12 cellular contexts compared by ENCODE assay signal in genomic region chr2:153971914-153972313, GRCh38.
DNase-seq lines count a peak whose midpoint lies in the region; ATAC-seq and TF ChIP-seq lines count a peak whose summit lies in the region.
"Had no signal": no experiment of that assay in that cellular context is flagged by ENCODE, and none has a peak within 500 bp of the region (broad histone marks: within the 10 kb centered on the region; RNA-seq: fewer than 3 reads in every experiment).

No MANE protein-coding gene starts in this region.

- no peaks in the 10 kb centered on the region for H3K4me1 ChIP-seq in HCT116 (ENCODE audit: control insufficient read depth in 1 of 2, insufficient read depth in 2 of 2, low read length in 2 of 2)
- H3K4me1 ChIP-seq in mesendoderm (ENCODE audit: control insufficient read depth, low read depth, low read length) = peaks cover 7% of the 10 kb centered on the region

- ATAC-seq in HCT116 = peak; percentile 44; the same call in 1 of the 2 replicates
- ATAC-seq in WTC11 = peak; percentile 71
- ATAC-seq in activated CD4-positive, CD25-positive, alpha-beta regulatory T cell treated with anti-CD3 and anti-CD28 coated beads, Interleukin-2, amount 50 U/mL, for 24 hours = no peak
- ATAC-seq: CD8-positive, alpha-beta T cell had no signal

- no peak overlapping the region for H3K4me3 Mint-ChIP-seq in WTC11
- H3K4me3 Mint-ChIP-seq: CD14-positive monocyte; CD8-positive, alpha-beta T cell had no signal

- TF ChIP-seq RAD21 in HCT116 (IDR thresholded peaks at IDR 0.05; ENCODE audit: low read depth) = peak; percentile 3; the same call in 1 of the 2 replicates

- no peaks in the 10 kb centered on the region for H3K9me3 Mint-ChIP-seq in WTC11

- no peak overlapping the region for H3K4me2 ChIP-seq in HCT116 (ENCODE audit: low read length)
- H3K4me2 ChIP-seq in mesendoderm (ENCODE audit: low read length) = no peak overlapping the region

- peaks cover 27% of the 10 kb centered on the region for H3K4me1 Mint-ChIP-seq in WTC11
- H3K4me1 Mint-ChIP-seq: CD14-positive monocyte had no signal

- WGBS in mesendoderm (ENCODE audit: extremely low coverage, insufficient coverage, low lambda C conversion rate) = no CpG with 5 or more reads among the region's 1 CpG

- CTCF ChIA-PET in HCT116 (lab: Charles Lee) (no interaction called here), WTC11 (lab: Charles Lee) (no interaction called here)

- no peaks in the 10 kb centered on the region for H3K9me2 ChIP-seq in HCT116 (ENCODE audit: insufficient read depth)

- no peaks in the 10 kb centered on the region for H3K79me1 ChIP-seq in mesendoderm (ENCODE audit: low read length)

- no peak overlapping the region for H3K9ac ChIP-seq in HCT116 (ENCODE audit: low read length)
- no peak overlapping the region for H3K9ac ChIP-seq in mesendoderm (ENCODE audit: low read length)

- no TSS peak for BruUV-seq in HCT116 (replicated peaks; lab: Mats Ljungman, UMichigan)

- H3K36me3 Mint-ChIP-seq in WTC11 = no peaks in the 10 kb centered on the region
- H3K36me3 Mint-ChIP-seq: CD14-positive monocyte; CD8-positive, alpha-beta T cell had no signal

- H4K8ac ChIP-seq in mesendoderm (ENCODE audit: low read depth, low read length) = no peak overlapping the region

- H3K27ac ChIP-seq in HCT116 (ENCODE audit: low read depth, low read length) (no peak overlapping the region), mesendoderm (ENCODE audit: low read depth, low read length) (no peak overlapping the region)

- TF ChIP-seq CTCF in HCT116 (IDR thresholded peaks at IDR 0.05 in 2 of 3, conservative IDR thresholded peaks at IDR 0.05 in 1 of 3; ENCODE audit: borderline replicate concordance in 1 of 3, insufficient read depth in 1 of 3, low read depth in 2 of 3, low read length in 2 of 3) = 0 out of 6 replicates have a peak, but pooled peaks of 1 of the 3 experiments have one; percentile 11
- no peak for TF ChIP-seq CTCF in WTC11 (IDR thresholded peaks at IDR 0.05)

- TF ChIP-seq POLR2A in HCT116 (IDR thresholded peaks at IDR 0.05; ENCODE audit: borderline replicate concordance, extremely low read depth, insufficient read depth, insufficient read length) = no peak

- H3K9me3 ChIP-seq in HCT116 (ENCODE audit: control insufficient read depth in 1 of 2, insufficient read depth in 1 of 2, low read depth in 1 of 2, low read length in 2 of 2) = no peaks in the 10 kb centered on the region

- H3K79me2 ChIP-seq in HCT116 (ENCODE audit: insufficient read depth, low read length) (no peaks in the 10 kb centered on the region), mesendoderm (ENCODE audit: control insufficient read depth, insufficient read depth, low read length) (no peaks in the 10 kb centered on the region)

- no peak overlapping the region for H2BK120ac ChIP-seq in mesendoderm (ENCODE audit: low read depth, low read length)

- RAD21 ChIA-PET in HCT116 (lab: Charles Lee; ENCODE audit: low non-redundant PET in 1 of 2, low total read pairs in 2 of 2, uncharacterized antibody in 2 of 2, unreplicated experiment in 2 of 2) = no interaction called here

- intact Hi-C loops in HCT116 (cut with micrococcal nuclease) = no loop called here

- H3K23ac ChIP-seq in mesendoderm (ENCODE audit: low read length) = no peak overlapping the region

- H3K56ac ChIP-seq in mesendoderm (ENCODE audit: low read length) = no peak overlapping the region

- no peaks in the 10 kb centered on the region for H4K20me1 ChIP-seq in HCT116 (ENCODE audit: insufficient read depth)

- POLR2A ChIA-PET in HCT116 (lab: Charles Lee) = no interaction called here
- POLR2A ChIA-PET in WTC11 (lab: Charles Lee) = no interaction called here

- no peak overlapping the region for H2AFZ ChIP-seq in HCT116 (ENCODE audit: low read depth, low read length, poor library complexity, severe bottlenecking)

- H3K27me3 ChIP-seq in HCT116 (ENCODE audit: insufficient read depth, low read length) (no peaks in the 10 kb centered on the region), mesendoderm (ENCODE audit: insufficient read depth, low read length, poor library complexity) (no peaks in the 10 kb centered on the region)

- H3K27ac Mint-ChIP-seq in WTC11 = no peak overlapping the region
- H3K27ac Mint-ChIP-seq: CD14-positive monocyte; CD8-positive, alpha-beta T cell had no signal

- H3K18ac ChIP-seq in mesendoderm (ENCODE audit: low read length) = no peak overlapping the region

- no peak overlapping the region for H2BK5ac ChIP-seq in mesendoderm (ENCODE audit: low read length)

- H4K5ac ChIP-seq in mesendoderm (ENCODE audit: low read length) = no peak overlapping the region

- no peak overlapping the region for H2BK15ac ChIP-seq in mesendoderm (replicated peaks; ENCODE audit: low read depth)

- no peaks in the 10 kb centered on the region for H3K27me3 Mint-ChIP-seq in WTC11 (ENCODE audit: low read depth)

- no peak overlapping the region for H2AK5ac ChIP-seq in mesendoderm (ENCODE audit: low read length)

- DNase-seq in HCT116 (ENCODE audit: low read depth, low spot score) (no peak), WTC11 (ENCODE audit: low spot score) (no peak), mesendoderm (peak; percentile 52), DMS114 treated with DMSO at 0.1 percent for 48 hours (lab: John Stamatoyannopoulos, UW; ENCODE audit: unreplicated experiment) (no peak), DMS53 (lab: John Stamatoyannopoulos, UW) (no peak), NCI-H146 (lab: John Stamatoyannopoulos, UW) (no peak)
- DNase-seq: CD8-positive, alpha-beta T cell; COR-L47; IMR-90; KBM-7 had no signal

- H3K4ac ChIP-seq in mesendoderm (ENCODE audit: low read depth, low read length) = no peak overlapping the region

- H3K36me3 ChIP-seq in HCT116 (ENCODE audit: control insufficient read depth in 1 of 2, insufficient read depth in 2 of 2, low read length in 2 of 2) = no peaks in the 10 kb centered on the region
- no peaks in the 10 kb centered on the region for H3K36me3 ChIP-seq in mesendoderm (ENCODE audit: control insufficient read depth, insufficient read depth, low read length)

- H3K4me3 ChIP-seq in HCT116 (replicated peaks in 1 of 2; ENCODE audit: low read depth in 1 of 2, low read length in 2 of 2) = no peak overlapping the region
- no peak overlapping the region for H3K4me3 ChIP-seq in mesendoderm (ENCODE audit: low read length)

TF ChIP-seq in HCT116, 20 proteins besides CTCF, POLR2A, EP300 and RAD21 (continues in another document):
- no peak for TF ChIP-seq TCF7L2 (IDR thresholded peaks at IDR 0.05; ENCODE audit: borderline replicate concordance, extremely low read depth, insufficient read depth, insufficient read length)
- no peak for TF ChIP-seq POLR2AphosphoS5 (IDR thresholded peaks at IDR 0.05; ENCODE audit: low read depth, low read length)
- TF ChIP-seq SP1 (IDR thresholded peaks at IDR 0.05; ENCODE audit: low read depth) = no peak
- TF ChIP-seq EGR1 (IDR thresholded peaks at IDR 0.05; ENCODE audit: low read depth) = no peak
- TF ChIP-seq ZNF274 (IDR thresholded peaks at IDR 0.05; ENCODE audit: low read depth, low read length) = no peak
- TF ChIP-seq ATF3 (IDR thresholded peaks at IDR 0.05) = no peak
- no peak for TF ChIP-seq SIN3A (IDR thresholded peaks at IDR 0.05; ENCODE audit: low read depth)
- no peak for TF ChIP-seq SRF (IDR thresholded peaks at IDR 0.05; ENCODE audit: low read depth)
- TF ChIP-seq MAX (IDR thresholded peaks at IDR 0.05) = no peak
- no peak for TF ChIP-seq YY1 (IDR thresholded peaks at IDR 0.05; ENCODE audit: extremely low read depth, insufficient replicate concordance, low read depth, low read length)
- no peak for TF ChIP-seq CBX3 (IDR thresholded peaks at IDR 0.05; ENCODE audit: low read depth)
- TF ChIP-seq FOSL1 (IDR thresholded peaks at IDR 0.05; ENCODE audit: low read depth) = no peak
- no peak for TF ChIP-seq ZFX (IDR thresholded peaks at IDR 0.05)

TF ChIP-seq in WTC11, 78 proteins besides CTCF, POLR2A, EP300 and RAD21 (continues in another document):
- TF ChIP-seq HMGXB4 (CRISPR knock-in tag; IDR thresholded peaks at IDR 0.05) = no peak
- TF ChIP-seq FOXP4 (CRISPR knock-in tag; IDR thresholded peaks at IDR 0.05) = no peak
- no peak for TF ChIP-seq OVOL2 (CRISPR knock-in tag; IDR thresholded peaks at IDR 0.05; ENCODE audit: borderline replicate concordance)
- TF ChIP-seq E2F4 (CRISPR knock-in tag; IDR thresholded peaks at IDR 0.05; ENCODE audit: borderline replicate concordance, low read depth) = no peak
- no peak for TF ChIP-seq RORB (CRISPR knock-in tag; IDR thresholded peaks at IDR 0.05)

Comparison
In these comparisons a context has a peak if more than half of its experiments do, and no peak if none do; other contexts are left out.
1. ATAC-seq: peak in HCT116 (single experiment) and WTC11 (single experiment); none in activated CD4-positive, CD25-positive, alpha-beta regulatory T cell treated with anti-CD3 and anti-CD28 coated beads, Interleukin-2, amount 50 U/mL, for 24 hours (0 of 2).